In the genomic region with DNA sequence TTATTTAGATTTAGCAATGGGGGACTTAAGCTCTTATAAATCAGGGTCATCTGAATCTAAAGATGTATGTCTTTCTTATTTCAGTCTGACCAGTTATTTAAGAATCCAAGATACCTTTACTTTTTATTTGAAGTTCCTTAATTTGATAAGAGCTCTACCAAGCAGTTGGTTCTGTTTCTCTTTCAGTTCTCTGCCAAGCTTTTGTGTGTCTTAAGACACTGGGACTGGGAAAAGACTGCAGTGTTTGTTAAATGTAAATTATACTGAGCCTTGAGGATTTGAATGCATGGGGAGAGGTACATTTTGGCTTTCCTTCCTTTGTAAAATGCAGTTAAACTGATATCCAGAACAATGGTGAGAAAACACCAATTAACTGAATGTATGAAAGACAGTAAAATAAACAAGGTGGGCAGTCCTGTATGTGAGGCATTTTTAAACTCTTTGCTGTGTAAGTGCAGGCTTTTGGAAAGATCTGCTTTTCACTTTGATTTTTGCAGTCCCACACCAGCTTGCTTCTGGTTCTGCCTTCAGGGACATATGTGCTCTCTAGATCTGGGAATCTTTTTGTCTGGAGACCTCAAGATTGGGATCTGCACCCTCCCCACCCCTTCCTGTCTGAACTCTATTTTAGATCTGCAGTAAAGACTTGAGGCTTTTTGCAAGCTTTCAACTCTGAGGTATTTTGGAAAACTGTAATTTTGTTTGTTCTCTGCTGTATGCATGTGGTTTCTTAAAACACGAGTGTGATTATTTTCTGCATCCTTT, we compare ENCODE assay signal across 1 cellular context.
TF ChIP-seq lines count a peak whose summit lies in the region.

No MANE protein-coding gene starts in this region.

TF ChIP-seq in SK-N-SH, 30 proteins besides CTCF, POLR2A, EP300 and RAD21 (continued from another document):
- TF ChIP-seq MEF2A (IDR thresholded peaks at IDR 0.05; ENCODE audit: borderline replicate concordance, low read depth) (no peak), MXI1 (IDR thresholded peaks at IDR 0.05; ENCODE audit: low read depth, low read length) (peak; percentile 28; the same call in 1 of the 2 replicates), RCOR1 (IDR thresholded peaks at IDR 0.05; ENCODE audit: low read length) (peak; percentile 40; the same call in 1 of the 2 replicates), GATA2 (CRISPR knock-in tag; IDR thresholded peaks at IDR 0.05) (peak; percentile 74), CHD2 (IDR thresholded peaks at IDR 0.05; ENCODE audit: low read length, partially characterized antibody) (peak; percentile 50), NFIC (IDR thresholded peaks at IDR 0.05; ENCODE audit: borderline replicate concordance) (no peak), FOXJ3 (CRISPR knock-in tag; IDR thresholded peaks at IDR 0.05) (peak; percentile 72; the same call in 1 of the 2 replicates), NRF1 (IDR thresholded peaks at IDR 0.05; ENCODE audit: low read depth, low read length) (no peak), TAF1 (IDR thresholded peaks at IDR 0.05; ENCODE audit: borderline replicate concordance, low read depth, low read length) (no peak), POLR2AphosphoS5 (IDR thresholded peaks at IDR 0.05; ENCODE audit: low read depth, low read length) (no peak)
- TF ChIP-seq, protein P1, sequence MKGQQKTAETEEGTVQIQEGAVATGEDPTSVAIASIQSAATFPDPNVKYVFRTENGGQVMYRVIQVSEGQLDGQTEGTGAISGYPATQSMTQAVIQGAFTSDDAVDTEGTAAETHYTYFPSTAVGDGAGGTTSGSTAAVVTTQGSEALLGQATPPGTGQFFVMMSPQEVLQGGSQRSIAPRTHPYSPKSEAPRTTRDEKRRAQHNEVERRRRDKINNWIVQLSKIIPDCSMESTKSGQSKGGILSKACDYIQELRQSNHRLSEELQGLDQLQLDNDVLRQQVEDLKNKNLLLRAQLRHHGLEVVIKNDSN (IDR thresholded peaks at IDR 0.05; ENCODE audit: borderline replicate concordance, low read depth) = no peak
TF ChIP-seq in SK-N-SH: peak in this region for 5.
